In the genomic region with DNA sequence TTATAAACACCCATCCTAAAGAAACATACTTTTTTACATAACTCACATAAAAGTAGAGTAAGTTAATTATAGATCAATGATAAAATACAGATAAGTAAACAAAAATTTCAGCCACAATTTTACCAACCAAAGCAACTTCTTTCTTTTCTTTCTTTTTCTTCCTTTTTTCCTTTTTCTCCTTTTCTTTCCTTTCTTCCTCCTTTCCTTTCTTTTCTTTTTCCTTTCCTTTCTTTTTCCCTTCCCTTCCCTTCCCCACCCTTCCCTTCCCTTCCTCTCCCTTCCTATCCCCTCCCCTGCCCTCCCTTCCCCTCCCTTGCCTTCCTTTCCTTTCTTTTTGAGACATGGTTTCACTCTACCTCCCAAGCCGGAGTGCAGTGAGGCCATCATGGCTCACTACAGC, we compare ENCODE assay signal across 2 cellular contexts.
TF ChIP-seq lines count a peak whose summit lies in the region.

No MANE protein-coding gene starts in this region.

TF ChIP-seq in WTC11, 78 proteins besides CTCF, POLR2A, EP300 and RAD21:
- TF ChIP-seq ZNF512 (CRISPR knock-in tag; IDR thresholded peaks at IDR 0.05; ENCODE audit: borderline replicate concordance) = peak; percentile 88; the same call in 1 of the 2 replicates
- TF ChIP-seq OVOL2 (CRISPR knock-in tag; IDR thresholded peaks at IDR 0.05; ENCODE audit: borderline replicate concordance) = no peak
- no peak for TF ChIP-seq ZNF121 (CRISPR knock-in tag; IDR thresholded peaks at IDR 0.05)
- TF ChIP-seq AFF4 (CRISPR knock-in tag; IDR thresholded peaks at IDR 0.05; ENCODE audit: borderline replicate concordance) = no peak
- no peak for TF ChIP-seq TEAD4 (CRISPR knock-in tag; IDR thresholded peaks at IDR 0.05)
- no peak for TF ChIP-seq USF2 (CRISPR knock-in tag; IDR thresholded peaks at IDR 0.05)
TF ChIP-seq in WTC11: peak in this region for 1.

TF ChIP-seq in H1, 55 proteins besides CTCF, POLR2A, EP300 and RAD21:
- TF ChIP-seq HDAC6 (IDR thresholded peaks at IDR 0.05; ENCODE audit: low read depth, low read length) (no peak), SP2 (IDR thresholded peaks at IDR 0.05; ENCODE audit: low read length) (no peak), TAF1 (IDR thresholded peaks at IDR 0.05; ENCODE audit: low read depth, low read length) (no peak), CHD7 (IDR thresholded peaks at IDR 0.05; ENCODE audit: insufficient replicate concordance, low read length) (no peak), SP4 (IDR thresholded peaks at IDR 0.05; ENCODE audit: low read length) (no peak), JUN (IDR thresholded peaks at IDR 0.05; ENCODE audit: low read depth, low read length) (no peak), RNF2 (IDR thresholded peaks at IDR 0.05; ENCODE audit: borderline replicate concordance, low read depth, low read length, missing control alignments, poor library complexity, severe bottlenecking) (no peak), NANOG (IDR thresholded peaks at IDR 0.05; ENCODE audit: insufficient read depth, low read depth, low read length, poor library complexity, severe bottlenecking) (no peak), USF2 (IDR thresholded peaks at IDR 0.05; ENCODE audit: low read length) (no peak), SP1 (IDR thresholded peaks at IDR 0.05; ENCODE audit: low read depth, low read length) (no peak), BRCA1 (IDR thresholded peaks at IDR 0.05; ENCODE audit: low read depth, low read length) (no peak), CHD1 (IDR thresholded peaks at IDR 0.05; ENCODE audit: low read depth, low read length) (no peak), TCF12 (IDR thresholded peaks at IDR 0.05; ENCODE audit: low read depth, low read length) (no peak), EZH2 (IDR thresholded peaks at IDR 0.05; ENCODE audit: low read depth, low read length, severe bottlenecking) (no peak)
